ENCODE assay signal across 18 cellular contexts in the genomic region with DNA sequence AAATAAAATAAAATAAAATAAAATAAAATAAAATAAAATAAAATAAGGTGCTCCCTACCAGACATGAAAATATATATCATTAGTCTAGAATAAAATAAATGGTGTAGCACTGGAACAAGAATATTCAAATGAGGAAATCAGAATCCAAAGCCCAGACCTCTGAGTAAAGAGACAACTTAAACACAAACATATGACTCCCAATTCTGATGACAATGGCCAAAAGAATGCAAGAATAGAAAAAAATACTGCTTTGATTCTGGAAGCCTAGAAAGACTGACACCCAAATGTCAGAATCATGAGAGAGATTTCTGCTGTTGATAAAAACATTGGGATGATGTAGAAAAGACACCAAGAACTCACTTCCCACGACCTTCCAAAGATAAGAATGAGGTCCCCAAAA. TPM values are rescaled to one million over a fixed set of nuclear protein-coding genes. Genes with fewer than 3 reads are reported as not detected.
DNase-seq lines count a peak whose midpoint lies in the region; ATAC-seq and TF ChIP-seq lines count a peak whose summit lies in the region.
"Had no signal": no experiment of that assay in that cellular context is flagged by ENCODE, and none has a peak within 500 bp of the region (broad histone marks: within the 10 kb centered on the region; RNA-seq: fewer than 3 reads in every experiment).

No MANE protein-coding gene starts in this region.

- no peak overlapping the region for H2AK5ac ChIP-seq in mesenchymal stem cell (ENCODE audit: low read length, severe bottlenecking)

- DNase-seq in GM23248 = peak; percentile 41
- DNase-seq in coronary artery (ENCODE audit: low spot score) = no peak
- peak; percentile 5 for DNase-seq in mesenchymal stem cell
- no peak for DNase-seq in aorta
- DNase-seq in nucleus accumbens (lab: John Stamatoyannopoulos, UW) = no peak
- DNase-seq in NCI-H524 treated with DMSO at 0.1 percent for 48 hours (lab: John Stamatoyannopoulos, UW) = no peak
- DNase-seq: DMS 273 treated with DMSO at 0.1 percent for 48 hours, NCI-H1048, NCI-H2227 treated with DMSO at 0.1 percent for 48 hours, NCI-H526 treated with DMSO at 0.1 percent for 48 hours, OCI-M1 had no signal

- no peaks in the 10 kb centered on the region for H3K79me1 ChIP-seq in mesenchymal stem cell (replicated peaks; ENCODE audit: low read length, poor library complexity, severe bottlenecking)

- H3K36me3 ChIP-seq in GM23248 (ENCODE audit: low read depth) (no peaks in the 10 kb centered on the region), mesenchymal stem cell (ENCODE audit: control insufficient read depth in 1 of 2, insufficient read depth in 2 of 2, low read depth in 1 of 2, low read length in 2 of 2) (no peaks in the 10 kb centered on the region), aorta (ENCODE audit: control insufficient read depth in 1 of 2, insufficient read depth in 2 of 2, low read length in 1 of 2) (peaks cover 0 to 2% of the 10 kb centered on the region in 2 donors)
- H3K36me3 ChIP-seq: BLaER1 treated with 17β-estradiol and CSF1 and Interleukin-3, amounts not matched to agents 10 nM and 100 nM had no signal

- H3K4me1 ChIP-seq in GM23248 (ENCODE audit: insufficient read depth) (peaks cover 3% of the 10 kb centered on the region; the same call in 1 of the 2 replicates), mesenchymal stem cell (ENCODE audit: control insufficient read depth, insufficient read depth, low read depth, low read length) (no peaks in the 10 kb centered on the region), aorta (ENCODE audit: control insufficient read depth in 1 of 2, insufficient read depth in 2 of 2, low read length in 2 of 2) (peaks cover 0 to 4% of the 10 kb centered on the region in 2 donors)
- H3K4me1 ChIP-seq: BLaER1 treated with 17β-estradiol and CSF1 and Interleukin-3, amounts not matched to agents 10 nM and 100 nM had no signal

- no peak for TF ChIP-seq CTCF in coronary artery (IDR thresholded peaks at IDR 0.05)

- ATAC-seq in aorta (ENCODE audit: low FRiP score) (no peak), HG02610 (IDR thresholded peaks at IDR 0.05; ENCODE audit: unreplicated experiment) (no peak)
- ATAC-seq: GM12878, HCT116 had no signal

- H2BK12ac ChIP-seq in mesenchymal stem cell (ENCODE audit: low read length in 2 of 2) = no peak overlapping the region

- in situ Hi-C loops in GM23248 (cut with MboI) = no loop called here

- no peak overlapping the region for H2BK120ac ChIP-seq in mesenchymal stem cell (ENCODE audit: low read depth, low read length)

- no peaks in the 10 kb centered on the region for H3K27me3 ChIP-seq in GM23248 (replicated peaks; ENCODE audit: insufficient read depth)
- no peaks in the 10 kb centered on the region for H3K27me3 ChIP-seq in mesenchymal stem cell (ENCODE audit: control insufficient read depth in 1 of 2, insufficient read depth in 1 of 2, low read length in 2 of 2)
- H3K27me3 ChIP-seq in aorta (ENCODE audit: control insufficient read depth in 1 of 2, insufficient read depth in 2 of 2, low read length in 1 of 2) = no peaks in the 10 kb centered on the region
- H3K27me3 ChIP-seq: BLaER1 treated with 17β-estradiol and CSF1 and Interleukin-3, amounts not matched to agents 10 nM and 100 nM had no signal

- H3K14ac ChIP-seq in mesenchymal stem cell (ENCODE audit: low read length in 2 of 2) = no peak overlapping the region

- H3F3A ChIP-seq in GM23248 (ENCODE audit: insufficient read depth) = no peaks in the 10 kb centered on the region

- H3K4ac ChIP-seq in mesenchymal stem cell (ENCODE audit: low read depth in 1 of 2, low read length in 2 of 2) = no peak overlapping the region

- no peak overlapping the region for H3K4me3 ChIP-seq in GM23248
- H3K4me3 ChIP-seq in coronary artery = no peak overlapping the region
- H3K4me3 ChIP-seq in mesenchymal stem cell (ENCODE audit: insufficient read depth in 1 of 2, low read depth in 1 of 2, low read length in 2 of 2) = no peak overlapping the region
- H3K4me3 ChIP-seq in aorta (ENCODE audit: low read length in 2 of 2) = no peak overlapping the region
- H3K4me3 ChIP-seq: BLaER1 treated with 17β-estradiol and CSF1 and Interleukin-3, amounts not matched to agents 10 nM and 100 nM; GM12878 had no signal

- H3K4me2 ChIP-seq in GM23248 (ENCODE audit: unreplicated experiment) = no peak overlapping the region
- no peak overlapping the region for H3K4me2 ChIP-seq in mesenchymal stem cell (ENCODE audit: low read length, poor library complexity, severe bottlenecking)
- H3K4me2 ChIP-seq: BLaER1 treated with 17β-estradiol and CSF1 and Interleukin-3, amounts not matched to agents 10 nM and 100 nM had no signal

- no peaks in the 10 kb centered on the region for H3K79me2 ChIP-seq in GM23248 (ENCODE audit: insufficient read depth)

- H4K91ac ChIP-seq in mesenchymal stem cell (ENCODE audit: low read length) = no peak overlapping the region

- no peak overlapping the region for H3K9ac ChIP-seq in GM23248
- no peak overlapping the region for H3K9ac ChIP-seq in mesenchymal stem cell (ENCODE audit: low read length)
- H3K9ac ChIP-seq: BLaER1 treated with 17β-estradiol and CSF1 and Interleukin-3, amounts not matched to agents 10 nM and 100 nM had no signal

- no peak overlapping the region for H4K8ac ChIP-seq in mesenchymal stem cell (ENCODE audit: low read length)

- H2BK15ac ChIP-seq in mesenchymal stem cell (ENCODE audit: low read depth, poor library complexity, severe bottlenecking) = no peak overlapping the region

- WGBS in GM23248 (ENCODE audit: low coverage in 1 of 2, low lambda C conversion rate in 2 of 2, missing lambda C conversion rate in 2 of 2), 2 experiments = 0 to 4% methylated on average over 1 of the region's 1 CpG
- no CpG with 5 or more reads among the region's 1 CpG for WGBS in mesenchymal stem cell
- WGBS in aorta, 2 donors = 67 to 81% methylated on average over 1 of the region's 1 CpG

- H3K9me3 ChIP-seq in GM23248 (ENCODE audit: low read depth) = no peaks in the 10 kb centered on the region
- no peaks in the 10 kb centered on the region for H3K9me3 ChIP-seq in mesenchymal stem cell (ENCODE audit: control insufficient read depth, low read length)
- H3K9me3 ChIP-seq in aorta (ENCODE audit: control insufficient read depth, low read length) = no peaks in the 10 kb centered on the region
- H3K9me3 ChIP-seq: BLaER1 treated with 17β-estradiol and CSF1 and Interleukin-3, amounts not matched to agents 10 nM and 100 nM had no signal

- H3K23ac ChIP-seq in mesenchymal stem cell (ENCODE audit: low read length in 2 of 2) = no peak overlapping the region

- H3K27ac ChIP-seq in GM23248 (no peak overlapping the region), coronary artery (peak overlapping the region; percentile 79 to 94), mesenchymal stem cell (ENCODE audit: low read length, poor library complexity, severe bottlenecking) (no peak overlapping the region), aorta (ENCODE audit: low read depth in 1 of 2, low read length in 2 of 2) (peak overlapping the region; percentile 79 to 86)
- H3K27ac ChIP-seq: BLaER1 treated with 17β-estradiol and CSF1 and Interleukin-3, amounts not matched to agents 10 nM and 100 nM; RWPE1 had no signal

- no peaks in the 10 kb centered on the region; the same call in 1 of the 2 replicates for H3K9me2 ChIP-seq in GM23248 (ENCODE audit: insufficient read depth)

- H2BK5ac ChIP-seq in mesenchymal stem cell (ENCODE audit: low read depth, low read length, poor library complexity, severe bottlenecking) = no peak overlapping the region

- H4K20me1 ChIP-seq in GM23248 (ENCODE audit: insufficient read depth) = no peaks in the 10 kb centered on the region
- H4K20me1 ChIP-seq: BLaER1 treated with 17β-estradiol and CSF1 and Interleukin-3, amounts not matched to agents 10 nM and 100 nM had no signal

- no peak overlapping the region for H3K18ac ChIP-seq in mesenchymal stem cell (ENCODE audit: low read depth in 1 of 2, low read length in 2 of 2)

- H2AFZ ChIP-seq in GM23248 = no peak overlapping the region
- no peak overlapping the region for H2AFZ ChIP-seq in mesenchymal stem cell (ENCODE audit: low read depth, low read length)

- intact Hi-C loops in aorta (cut with DNase I) = loop anchor here (5.0 kb wide), 3 partner anchors 34 to 141 kb away; no protein-coding TSS in a partner anchor

RNA-seq across cellular contexts. Expression of a gene that starts 27.9 kb away (rescaled TPM):
- total RNA-seq in GM23248 (2014; rRNA removed; shearing (Covaris generic)) = under 0.01 TPM in 2 replicates
- polyA plus RNA-seq in GM23248 (2016; fragmentation: Nextera tagmentation; extraction: Ambion mirVana) (0.09 TPM in 1 of 2 replicates, not detected in the other), aorta (10 to 100 TPM; 24.8 to 31.2 TPM)
- 0.30 TPM for polyA plus RNA-seq in mesenchymal stem cell (2013, experiment 1 of 2)
- 0.26 TPM for polyA plus RNA-seq in mesenchymal stem cell (2013, experiment 2 of 2)
- 100 to 1,000 TPM in 1 of 2 donors, 10 to 100 TPM in 1; 91.6 to 251 TPM for total RNA-seq in aorta
- total RNA-seq: GM12878, HT1080, SK-MEL-5 had no signal
- polyA plus RNA-seq: GM12878 had no signal

Comparison
In these comparisons a context has a peak if more than half of its experiments do, and no peak if none do; other contexts are left out.
1. DNase-seq: peak in GM23248 (single experiment) and mesenchymal stem cell (single experiment); none in coronary artery (single experiment), aorta (0 of 2), nucleus accumbens (0 of 56) and NCI-H524 treated with DMSO at 0.1 percent for 48 hours (single experiment).
2. H3K27ac ChIP-seq: peak in coronary artery (2 of 2) and aorta (2 of 2); none in GM23248 (single experiment) and mesenchymal stem cell (single experiment).
3. RNA of a gene that starts 27.9 kb away (total RNA-seq): 91.6 to 251 TPM in aorta; under 0.01 TPM in GM23248; every median in the first group is over 10 times any median in the second.